Comparison of ENCODE assay signal across 1 cellular context in genomic region chr14:30620178-30620577, GRCh38.
TF ChIP-seq lines count a peak whose summit lies in the region.

No MANE protein-coding gene starts in this region.

TF ChIP-seq in GM12878, 131 proteins besides CTCF, POLR2A, EP300 and RAD21 (continued from another document):
- TF ChIP-seq E4F1 (IDR thresholded peaks at IDR 0.05; ENCODE audit: borderline replicate concordance, partially characterized antibody) (no peak), CHD1 (IDR thresholded peaks at IDR 0.05; ENCODE audit: low read depth, low read length) (no peak), GABPA (IDR thresholded peaks at IDR 0.05; ENCODE audit: low read depth) (0 out of 2 replicates have a peak, but pooled peaks have one; percentile 12), SMARCA5 (IDR thresholded peaks at IDR 0.05) (no peak), ATF2 (IDR thresholded peaks at IDR 0.05; ENCODE audit: low read length) (peak; percentile 36; the same call in 1 of the 2 replicates), STAT3 (IDR thresholded peaks at IDR 0.05; ENCODE audit: low read depth, low read length) (no peak), RUNX3 (IDR thresholded peaks at IDR 0.05; ENCODE audit: low read length) (peak; percentile 78), ATF7 (IDR thresholded peaks at IDR 0.05; ENCODE audit: low read depth) (peak; percentile 72), ZBTB33 (IDR thresholded peaks at IDR 0.05) (no peak), CREB1 (IDR thresholded peaks at IDR 0.05; ENCODE audit: low read depth) (no peak), IRF3 (IDR thresholded peaks at IDR 0.05) (no peak), USF2 (IDR thresholded peaks at IDR 0.05; ENCODE audit: borderline replicate concordance, low read depth, low read length) (no peak), JUND (IDR thresholded peaks at IDR 0.05; ENCODE audit: low read depth, low read length) (0 out of 2 replicates have a peak, but pooled peaks have one; percentile 34), IKZF1 (conservative IDR thresholded peaks at IDR 0.05) (peak; percentile 43; the same call in 1 of the 2 replicates), BCL11A (IDR thresholded peaks at IDR 0.05; ENCODE audit: low read depth, low read length) (peak; percentile 69), RELB (IDR thresholded peaks at IDR 0.05; ENCODE audit: low read depth) (peak; percentile 50; the same call in 1 of the 2 replicates), YY1 (IDR thresholded peaks at IDR 0.05; ENCODE audit: low read depth, low read length) (0 out of 2 replicates have a peak, but pooled peaks have one; percentile 20), POU2F2 (IDR thresholded peaks at IDR 0.05; ENCODE audit: borderline replicate concordance, low read depth, low read length) (peak; percentile 75; the same call in 2 of the 3 replicates), PBX3 (IDR thresholded peaks at IDR 0.05; ENCODE audit: insufficient replicate concordance, low read depth, low read length) (peak; percentile 27), PKNOX1 (IDR thresholded peaks at IDR 0.05) (peak; percentile 56; the same call in 1 of the 2 replicates), CEBPZ (IDR thresholded peaks at IDR 0.05; ENCODE audit: low read depth, low read length) (no peak), ZNF207 (IDR thresholded peaks at IDR 0.05; ENCODE audit: borderline replicate concordance) (no peak), IRF4 (IDR thresholded peaks at IDR 0.05; ENCODE audit: low read depth, low read length) (peak; percentile 55; the same call in 1 of the 2 replicates), ZNF592 (IDR thresholded peaks at IDR 0.05) (0 out of 2 replicates have a peak, but pooled peaks have one; percentile 7), SREBF2 (IDR thresholded peaks at IDR 0.05; ENCODE audit: low read length) (no peak)
